ENCODE assay signal across 18 cellular contexts in the genomic region with DNA sequence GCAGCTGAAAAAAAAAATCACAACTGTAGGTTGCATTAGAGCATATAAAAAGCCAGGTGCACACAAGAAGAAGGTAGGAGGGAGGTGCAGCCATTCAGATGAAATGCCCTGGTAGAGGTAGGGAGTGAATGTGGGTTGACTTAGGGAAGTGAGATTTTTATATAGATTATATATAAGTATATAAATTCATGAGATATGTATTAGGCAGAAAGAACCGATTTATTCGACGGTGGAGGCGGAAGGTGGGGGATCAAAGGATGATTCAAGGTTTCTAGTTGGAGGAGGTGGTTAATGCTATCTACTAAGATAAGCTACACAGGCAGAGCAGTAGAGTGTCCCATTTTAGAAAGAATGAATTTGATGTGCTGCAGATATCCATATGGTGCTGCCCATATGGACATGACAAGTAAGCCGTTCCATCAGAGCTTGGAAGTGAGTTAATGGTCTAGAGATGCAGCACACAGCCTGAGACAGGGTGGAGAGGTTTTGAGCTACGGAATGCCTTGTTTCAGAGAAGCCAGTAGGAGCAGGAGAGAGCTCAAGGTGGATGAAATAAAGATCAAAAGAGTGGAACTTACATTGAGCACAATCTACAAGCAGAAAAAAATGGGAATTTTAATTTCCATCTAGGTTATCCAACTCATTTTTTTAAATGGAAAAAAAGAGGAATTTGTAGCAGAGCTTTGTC.
DNase-seq lines count a peak whose midpoint lies in the region; ATAC-seq and TF ChIP-seq lines count a peak whose summit lies in the region.
"Had no signal": no experiment of that assay in that cellular context is flagged by ENCODE, and none has a peak within 500 bp of the region (broad histone marks: within the 10 kb centered on the region; RNA-seq: fewer than 3 reads in every experiment).

No MANE protein-coding gene starts in this region.

- H3K9me3 Mint-ChIP-seq in endodermal cell = no peaks in the 10 kb centered on the region

- peak; percentile 87 for DNase-seq in NCI-H69 (lab: John Stamatoyannopoulos, UW)
- DNase-seq in endodermal cell = no peak
- DNase-seq in substantia nigra (lab: John Stamatoyannopoulos, UW) = no peak
- DNase-seq in NCI-H1930 (lab: John Stamatoyannopoulos, UW) = no peak
- DNase-seq in NCI-H1417 treated with DMSO at 0.1 percent for 48 hours (lab: John Stamatoyannopoulos, UW) = no peak
- no peak for DNase-seq in activated effector memory CD4-positive, alpha-beta T cell treated with anti-CD3 and anti-CD28 coated beads, Interleukin-2, amount 50 U/mL, for 16 hours
- DNase-seq: C1 segment of cervical spinal cord, DMS79 treated with DMSO at 0.1 percent for 48 hours, NCI-H1105 treated with DMSO at 0.1 percent for 48 hours, NCI-H2029, NCI-H446, NCI-H774, PC-9, SJCRH30, T-helper 2 cell had no signal

- CTCF ChIA-PET in HEK293 (lab: Yijun Ruan, JAX) = no interaction called here

- H3K36me3 ChIP-seq in HEK293 (ENCODE audit: control insufficient read depth in 2 of 2, insufficient read depth in 1 of 2, low read length in 2 of 2) (no peaks in the 10 kb centered on the region), endodermal cell (ENCODE audit: control insufficient read depth, insufficient read depth, low read length) (no peaks in the 10 kb centered on the region)
- H3K36me3 ChIP-seq: SJCRH30 had no signal

- WGBS in endodermal cell (ENCODE audit: insufficient coverage in 1 of 2, insufficient read length in 1 of 2), 2 experiments = 81 to 89% methylated on average over 2 to 6 of the region's 6 CpGs

- H3K27ac Mint-ChIP-seq in endodermal cell = no peak overlapping the region

- no peaks in the 10 kb centered on the region for H3K4me1 ChIP-seq in HEK293 (ENCODE audit: control insufficient read depth, insufficient read depth, low read length)
- peaks cover 8% of the 10 kb centered on the region for H3K4me1 ChIP-seq in endodermal cell (ENCODE audit: control insufficient read depth, insufficient read depth, low read length)

- H3K4me1 Mint-ChIP-seq in endodermal cell = peaks cover 13% of the 10 kb centered on the region

- ATAC-seq in HG02885 (IDR thresholded peaks at IDR 0.05; ENCODE audit: poor library complexity, unreplicated experiment) = no peak
- ATAC-seq: K562 had no signal

- no peak for TF ChIP-seq CTCF in HEK293 (tag by site-specific recombination; IDR thresholded peaks at IDR 0.05)
- TF ChIP-seq CTCF in endodermal cell (conservative IDR thresholded peaks at IDR 0.05) = peak; percentile 52

- POLR2A ChIA-PET in HEK293 (lab: Yijun Ruan, JAX) = no interaction called here

- H3K4me3 ChIP-seq in HEK293 (ENCODE audit: low read depth, low read length) = no peak overlapping the region
- H3K4me3 ChIP-seq in endodermal cell (ENCODE audit: low read length) = no peak overlapping the region
- H3K4me3 ChIP-seq: K562, PC-9, SJCRH30 had no signal

- H3K27me3 Mint-ChIP-seq in endodermal cell (ENCODE audit: insufficient read depth) = peaks cover 4% of the 10 kb centered on the region

- no peak overlapping the region for H3K9ac ChIP-seq in endodermal cell (ENCODE audit: extremely low read depth, low read length, poor library complexity, severe bottlenecking)

- H3K27me3 ChIP-seq in endodermal cell (ENCODE audit: control insufficient read depth, insufficient read depth, low read length, poor library complexity, severe bottlenecking) = no peaks in the 10 kb centered on the region
- H3K27me3 ChIP-seq: SJCRH30 had no signal

- H3K27ac ChIP-seq in HEK293 (ENCODE audit: extremely low read depth, low read depth, low read length) (no peak overlapping the region), endodermal cell (ENCODE audit: low read depth, low read length) (no peak overlapping the region), substantia nigra (ENCODE audit: low read depth, low read length, poor library complexity, severe bottlenecking) (peak overlapping the region; percentile 11)
- H3K27ac ChIP-seq: PC-9, SJCRH30 had no signal

- H3K9me3 ChIP-seq in HEK293 (ENCODE audit: control insufficient read depth, insufficient read depth, low read depth, low read length) (no peaks in the 10 kb centered on the region), endodermal cell (ENCODE audit: control insufficient read depth, low read length) (no peaks in the 10 kb centered on the region)
- H3K9me3 ChIP-seq: SJCRH30 had no signal

- H3K4me3 Mint-ChIP-seq in endodermal cell = no peak overlapping the region

- H3K36me3 Mint-ChIP-seq in endodermal cell (ENCODE audit: low read depth) = no peaks in the 10 kb centered on the region

TF ChIP-seq in HEK293, 187 proteins besides CTCF, POLR2A, EP300 and RAD21:
- TF ChIP-seq TCF7L2 (IDR thresholded peaks at IDR 0.05; ENCODE audit: borderline replicate concordance, low read depth, low read length) (0 out of 2 replicates have a peak, but pooled peaks have one; percentile 16), ZNF10 (tag by site-specific recombination; IDR thresholded peaks at IDR 0.05) (no peak)
